ENCODE assay signal across 8 cellular contexts in genomic region chr12:7190268-7191055, GRCh38. TPM values are rescaled to one million over a fixed set of nuclear protein-coding genes. Genes with fewer than 3 reads are reported as not detected.
A peak's percentile ranks its signal among the peaks of the same experiment; 100 is the strongest.
DNase-seq lines count a peak whose midpoint lies in the region; ATAC-seq and TF ChIP-seq lines count a peak whose summit lies in the region.

No MANE protein-coding gene starts in this region.

- H3K4me1 ChIP-seq in HAP-1 (peaks cover 5% of the 10 kb centered on the region; the same call in 1 of the 2 replicates), SJCRH30 (peaks cover 8% of the 10 kb centered on the region; the same call in 1 of the 2 replicates), right lobe of liver (peaks cover 0 to 19% (median 3%) of the 10 kb centered on the region in 4 donors), subcutaneous abdominal adipose tissue (ENCODE audit: control insufficient read depth in 5 of 5, insufficient read depth in 5 of 5, low read length in 5 of 5) (peaks cover 8 to 34% (median 23%) of the 10 kb centered on the region in 5 donors)

- POLR2A ChIA-PET in BJ (lab: Charles Lee), result no interaction called here

- TF ChIP-seq POLR2A in right lobe of liver (IDR thresholded peaks at IDR 0.05), result no peak

- TF ChIP-seq CTCF in BJ (IDR thresholded peaks at IDR 0.05; ENCODE audit: insufficient read depth, low read depth, low read length), result no peak
- TF ChIP-seq CTCF in choroid plexus epithelial cell (conservative IDR thresholded peaks at IDR 0.05; ENCODE audit: low read depth, low read length), result no peak
- no peak for TF ChIP-seq CTCF in right lobe of liver (IDR thresholded peaks at IDR 0.05)

- H3K27me3 ChIP-seq in BJ (ENCODE audit: control insufficient read depth, insufficient read depth, low read length) (no peaks in the 10 kb centered on the region), HAP-1 (ENCODE audit: low read depth) (no peaks in the 10 kb centered on the region), SJCRH30 (no peaks in the 10 kb centered on the region), right lobe of liver (no peaks in the 10 kb centered on the region), subcutaneous abdominal adipose tissue (ENCODE audit: control insufficient read depth in 5 of 5, insufficient read depth in 4 of 5, low read length in 5 of 5) (no peaks in the 10 kb centered on the region)

- H3K9ac ChIP-seq in subcutaneous abdominal adipose tissue (ENCODE audit: low read length in 5 of 5), result peak overlapping the region in 4 of 5 donors; percentile 72 to 91 (median 86)

- no peak for DNase-seq in BJ (ENCODE audit: low read depth)
- peak in 1 of 2 experiments; percentile 48 for DNase-seq in HAP-1 (ENCODE audit: low spot score in 2 of 2)
- peak; percentile 20 to 33 for DNase-seq in SJCRH30
- no peak for DNase-seq in choroid plexus epithelial cell (ENCODE audit: low read depth)
- peak in 2 of 3 donors; percentile 47 to 68 for DNase-seq in right lobe of liver
- DNase-seq in SKM-1 (lab: John Stamatoyannopoulos, UW; ENCODE audit: unreplicated experiment), result no peak

- H3K36me3 ChIP-seq in BJ (ENCODE audit: control insufficient read depth, insufficient read depth, low read length) (peaks cover 2% of the 10 kb centered on the region), HAP-1 (replicated peaks) (peaks cover 35% of the 10 kb centered on the region), SJCRH30 (peaks cover 26% of the 10 kb centered on the region), right lobe of liver (peaks cover 0 to 3% (median 0%) of the 10 kb centered on the region in 4 donors), subcutaneous abdominal adipose tissue (ENCODE audit: control insufficient read depth in 5 of 5, insufficient read depth in 5 of 5, low read length in 5 of 5) (peaks cover 12 to 21% (median 17%) of the 10 kb centered on the region in 5 donors)

- ATAC-seq in right lobe of liver, result peak in 3 of 4 donors; percentile 3 to 4 (median 3)
- no peak for ATAC-seq in HG02623 (IDR thresholded peaks at IDR 0.05; ENCODE audit: unreplicated experiment)

- no peak overlapping the region; the same call in 1 of the 2 replicates for H3K27ac ChIP-seq in SJCRH30
- H3K27ac ChIP-seq in right lobe of liver, result peak overlapping the region; percentile 63 to 93 (median 90)
- peak overlapping the region; percentile 98 for H3K27ac ChIP-seq in subcutaneous abdominal adipose tissue (ENCODE audit: low read depth, low read length)

- intact Hi-C loops in right lobe of liver (cut with DNase I), result no loop called here

- in situ Hi-C loops in HAP-1 (cut with MboI; ENCODE audit: low sequenced_read_pairs), result no loop called here

- H3K4me3 ChIP-seq in BJ (ENCODE audit: low read depth, low read length) (peak overlapping the region; percentile 96), HAP-1 (peak overlapping the region; percentile 67), SJCRH30 (peak overlapping the region; percentile 85), choroid plexus epithelial cell (ENCODE audit: low read depth, low read length) (peak overlapping the region; percentile 84), right lobe of liver (peak overlapping the region; percentile 88 to 94 (median 91)), subcutaneous abdominal adipose tissue (ENCODE audit: low read depth in 1 of 5, low read length in 5 of 5) (peak overlapping the region; percentile 57 to 95 (median 93))

- 68% methylated on average over 4 of the region's 17 CpGs for WGBS in right lobe of liver (ENCODE audit: insufficient coverage, low coverage, low lambda C conversion rate, missing lambda C conversion rate)

- CTCF ChIA-PET in BJ (lab: Yijun Ruan, JAX), result interaction anchor here (0.6 to 4.9 kb wide), 3 partner anchors 45 to 53 kb away, joined by 5 to 41 read pairs (median 25); no protein-coding TSS in a partner anchor

- H3K9me3 ChIP-seq in HAP-1 (no peaks in the 10 kb centered on the region), SJCRH30 (replicated peaks) (no peaks in the 10 kb centered on the region), right lobe of liver (no peaks in the 10 kb centered on the region), subcutaneous abdominal adipose tissue (ENCODE audit: control insufficient read depth in 5 of 5, low read length in 5 of 5) (no peaks in the 10 kb centered on the region)

RNA-seq across cellular contexts. Expression of gene PEX5, which starts 1.0 kb away (rescaled TPM):
- polyA plus RNA-seq in BJ (2011; rRNA removed), result 14.8 and 21.4 TPM in 2 replicates
- 15.0 and 21.0 TPM in 2 replicates for polyA minus RNA-seq in BJ (2011; rRNA and poly(A)+ RNA removed)
- 27.4 and 29.7 TPM in 2 replicates for total RNA-seq in SJCRH30 (2014; rRNA removed; shearing (Covaris generic))
- 10 to 100 TPM; 28.7 to 43.9 (median 36.2) TPM for total RNA-seq in right lobe of liver

Comparison
In these comparisons a context has a peak if more than half of its experiments do, and no peak if none do; other contexts are left out.
1. DNase-seq: peak in SJCRH30 (2 of 2) and right lobe of liver (2 of 3); none in BJ (single experiment), choroid plexus epithelial cell (single experiment) and SKM-1 (single experiment).
2. Peak in every context shown above with its lines, with median percentiles within 50 percentile points of each other: H3K4me3 ChIP-seq.